22 cellular contexts compared by ENCODE assay signal in genomic region chr10:97000487-97001182, GRCh38.
DNase-seq lines count a peak whose midpoint lies in the region; ATAC-seq, FAIRE-seq and TF ChIP-seq lines count a peak whose summit lies in the region.
"Had no signal": no experiment of that assay in that cellular context is flagged by ENCODE, and none has a peak within 500 bp of the region (broad histone marks: within the 10 kb centered on the region; RNA-seq: fewer than 3 reads in every experiment).

No MANE protein-coding gene starts in this region.

- ATAC-seq in A549 (peak in 1 of 2 experiments; percentile 41; a peak in 3 of 6 replicates), lower lobe of right lung (no peak)
- no peak for ATAC-seq in effector memory CD8-positive, alpha-beta T cell (replicated peaks)
- ATAC-seq: gastrocnemius medialis had no signal

- no peak for TF ChIP-seq RAD21 in A549 (conservative IDR thresholded peaks at IDR 0.05 in 1 of 2, IDR thresholded peaks at IDR 0.05 in 1 of 2)

- H3K9me3 Mint-ChIP-seq in activated naive CD4-positive, alpha-beta T cell treated with anti-CD3 and anti-CD28 coated beads for 36 hours: no peaks in the 10 kb centered on the region
- H3K9me3 Mint-ChIP-seq in effector memory CD8-positive, alpha-beta T cell: peaks cover 0 to 2% of the 10 kb centered on the region in 2 donors
- H3K9me3 Mint-ChIP-seq: mesothelial cell of epicardium had no signal

- CTCF ChIA-PET in A549 (lab: Yijun Ruan, JAX): interaction anchor here (0.6 to 1.8 kb wide), 4 partner anchors 24 to 278 kb away, joined by 3 to 5 read pairs (median 4); no protein-coding TSS in a partner anchor
- CTCF ChIA-PET in HEK293 (lab: Yijun Ruan, JAX): no interaction called here
- CTCF ChIA-PET in activated naive CD4-positive, alpha-beta T cell treated with anti-CD3 and anti-CD28 coated beads for 36 hours (lab: Charles Lee): interaction anchor here (1.0 kb wide), 1 partner anchor 37 kb away, joined by 3 read pairs; no protein-coding TSS in a partner anchor

- intact Hi-C loops in activated naive CD4-positive, alpha-beta T cell treated with anti-CD3 and anti-CD28 coated beads for 36 hours (cut with micrococcal nuclease): no loop called here
- intact Hi-C loops in lower lobe of right lung (cut with DNase I): no loop called here

- H3K4me1 ChIP-seq in A549: peaks cover 12% of the 10 kb centered on the region
- H3K4me1 ChIP-seq in HEK293 (ENCODE audit: control insufficient read depth, insufficient read depth, low read length): peaks cover 7% of the 10 kb centered on the region
- H3K4me1 ChIP-seq in lower lobe of right lung: no peaks in the 10 kb centered on the region

- no peak for TF ChIP-seq EP300 in A549 (IDR thresholded peaks at IDR 0.05)

- H3K9me3 ChIP-seq in A549: no peaks in the 10 kb centered on the region
- no peaks in the 10 kb centered on the region for H3K9me3 ChIP-seq in HEK293 (ENCODE audit: control insufficient read depth, insufficient read depth, low read depth, low read length)
- H3K9me3 ChIP-seq in lower lobe of right lung: no peaks in the 10 kb centered on the region
- H3K9me3 ChIP-seq: gastrocnemius medialis, HAP-1, tibial nerve had no signal

- no peak for TF ChIP-seq POLR2A in A549 (IDR thresholded peaks at IDR 0.05; ENCODE audit: low read length)

- no peaks in the 10 kb centered on the region for H3K27me3 ChIP-seq in lower lobe of right lung (ENCODE audit: low read depth)
- H3K27me3 ChIP-seq: gastrocnemius medialis, tibial nerve had no signal

- TF ChIP-seq CTCF in A549 (IDR thresholded peaks at IDR 0.05) (no peak), HEK293 (tag by site-specific recombination; IDR thresholded peaks at IDR 0.05) (no peak), lower lobe of right lung (IDR thresholded peaks at IDR 0.05) (no peak)

- peaks cover 3% of the 10 kb centered on the region for H3K27me3 Mint-ChIP-seq in activated naive CD4-positive, alpha-beta T cell treated with anti-CD3 and anti-CD28 coated beads for 36 hours (ENCODE audit: low read depth)
- peaks cover 0 to 11% of the 10 kb centered on the region in 2 donors for H3K27me3 Mint-ChIP-seq in effector memory CD8-positive, alpha-beta T cell

- FAIRE-seq in A549 (lab: Jason Lieb, UNC): no peak
- FAIRE-seq: D721Med had no signal

- WGBS in A549 (ENCODE audit: missing lambda C conversion rate): 69% methylated on average over 15 of the region's 25 CpGs

- H3K4me3 ChIP-seq in A549 (no peak overlapping the region), HEK293 (ENCODE audit: low read depth, low read length) (no peak overlapping the region), lower lobe of right lung (no peak overlapping the region)
- H3K4me3 ChIP-seq: gastrocnemius medialis, HAP-1, tibial nerve had no signal

- H3K27ac ChIP-seq in A549 (peak overlapping the region in 1 of 2 experiments; percentile 64; a peak in 3 of 6 replicates), HEK293 (ENCODE audit: extremely low read depth, low read depth, low read length) (no peak overlapping the region), lower lobe of right lung (no peak overlapping the region)
- H3K27ac ChIP-seq: gastrocnemius medialis, tibial nerve had no signal

- peak overlapping the region; percentile 38 for H3K4me2 ChIP-seq in A549

- H3K27ac Mint-ChIP-seq in activated naive CD4-positive, alpha-beta T cell treated with anti-CD3 and anti-CD28 coated beads for 36 hours: no peak overlapping the region
- H3K27ac Mint-ChIP-seq in effector memory CD8-positive, alpha-beta T cell: no peak overlapping the region
- H3K27ac Mint-ChIP-seq: activated CD4-positive, alpha-beta T cell treated with anti-CD3 and anti-CD28 coated beads, Interleukin-2, amount 10 ng/mL, durations not matched to agents 24 days and 14 days; immature natural killer cell; mesothelial cell of epicardium had no signal

- POLR2A ChIA-PET in A549 (lab: Yijun Ruan, JAX): no interaction called here
- POLR2A ChIA-PET in HEK293 (lab: Yijun Ruan, JAX): no interaction called here

- DNase-seq in A549 (ENCODE audit: low read depth in 1 of 2, low spot score in 1 of 2): no peak
- peak; percentile 50 for DNase-seq in SW480 (ENCODE audit: low spot score)
- DNase-seq in islet precursor cell: peak; percentile 66
- no peak for DNase-seq in activated naive CD4-positive, alpha-beta T cell treated with anti-CD3 and anti-CD28 coated beads for 36 hours
- DNase-seq in lower lobe of right lung: no peak
- DNase-seq in effector memory CD8-positive, alpha-beta T cell: no peak
- DNase-seq in globus pallidus (ENCODE audit: low spot score): no peak
- DNase-seq: activated CD4-positive, alpha-beta T cell treated with anti-CD3 and anti-CD28 coated beads, Interleukin-2, amount 10 ng/mL, durations not matched to agents 24 days and 14 days; activated T-cell treated with anti-CD3 and anti-CD28 coated beads, Interleukin-2, amount 50 U/mL, for 1 hour; central memory CD4-positive, alpha-beta T cell; gastrocnemius medialis; immature natural killer cell; NCI-H187; NCI-H69; Right ventricle myocardium superior; stimulated activated CD4-positive, alpha-beta T cell treated with anti-CD3 and anti-CD28 coated beads, Interleukin-4, amount 100 ng/mL, for 24 hours; T1000 had no signal

- H3K4me3 Mint-ChIP-seq in activated naive CD4-positive, alpha-beta T cell treated with anti-CD3 and anti-CD28 coated beads for 36 hours: no peak overlapping the region
- H3K4me3 Mint-ChIP-seq in effector memory CD8-positive, alpha-beta T cell: no peak overlapping the region
- H3K4me3 Mint-ChIP-seq: activated CD4-positive, alpha-beta T cell treated with anti-CD3 and anti-CD28 coated beads, Interleukin-2, amount 10 ng/mL, durations not matched to agents 24 days and 14 days; immature natural killer cell; mesothelial cell of epicardium had no signal

- peaks cover 2% of the 10 kb centered on the region for H3K36me3 Mint-ChIP-seq in activated naive CD4-positive, alpha-beta T cell treated with anti-CD3 and anti-CD28 coated beads for 36 hours (ENCODE audit: low read depth)
- peaks cover 12% of the 10 kb centered on the region for H3K36me3 Mint-ChIP-seq in effector memory CD8-positive, alpha-beta T cell (ENCODE audit: insufficient read depth)
- H3K36me3 Mint-ChIP-seq: mesothelial cell of epicardium had no signal

- H3K36me3 ChIP-seq in HEK293 (ENCODE audit: control insufficient read depth in 2 of 2, insufficient read depth in 1 of 2, low read length in 2 of 2) (no peaks in the 10 kb centered on the region), lower lobe of right lung (no peaks in the 10 kb centered on the region)
- H3K36me3 ChIP-seq: gastrocnemius medialis, HAP-1, tibial nerve had no signal

- no peaks in the 10 kb centered on the region for H3K4me1 Mint-ChIP-seq in activated naive CD4-positive, alpha-beta T cell treated with anti-CD3 and anti-CD28 coated beads for 36 hours (ENCODE audit: low read depth)
- no peaks in the 10 kb centered on the region for H3K4me1 Mint-ChIP-seq in effector memory CD8-positive, alpha-beta T cell (ENCODE audit: low read depth in 2 of 2)
- H3K4me1 Mint-ChIP-seq: immature natural killer cell had no signal

TF ChIP-seq in A549, 52 proteins besides CTCF, POLR2A, EP300 and RAD21:
- TF ChIP-seq HOXA7 (CRISPR knock-in tag; IDR thresholded peaks at IDR 0.05) (no peak), ATOH8 (CRISPR knock-in tag; IDR thresholded peaks at IDR 0.05; ENCODE audit: low read depth) (no peak), PHF8 (IDR thresholded peaks at IDR 0.05; ENCODE audit: borderline replicate concordance, low read depth) (no peak), FOSL2 (IDR thresholded peaks at IDR 0.05) (no peak), FOSL2 (CRISPR knock-in tag; IDR thresholded peaks at IDR 0.05) (no peak), NFE2L2 (conservative IDR thresholded peaks at IDR 0.05; ENCODE audit: low read length) (no peak), CEBPB (IDR thresholded peaks at IDR 0.05) (peak in 1 of 2 experiments; percentile 36; a peak in 2 of 4 replicates), SREBF2 (IDR thresholded peaks at IDR 0.05) (no peak)

TF ChIP-seq in HEK293, 187 proteins besides CTCF, POLR2A, EP300 and RAD21:
- no peak for TF ChIP-seq ZNF658 (tag by site-specific recombination; IDR thresholded peaks at IDR 0.05)
- no peak for TF ChIP-seq ZNF350 (tag by site-specific recombination; IDR thresholded peaks at IDR 0.05)
- TF ChIP-seq ZIC2 (tag by site-specific recombination; IDR thresholded peaks at IDR 0.05): peak; percentile 76
- TF ChIP-seq GLIS2 (tag by site-specific recombination; IDR thresholded peaks at IDR 0.05): peak; percentile 36; the same call in 1 of the 2 replicates
- TF ChIP-seq ZBTB20 (tag by site-specific recombination; IDR thresholded peaks at IDR 0.05): no peak

Comparison
In these comparisons a context has a peak if more than half of its experiments do, and no peak if none do; other contexts are left out.
1. DNase-seq: peak in SW480 (single experiment) and islet precursor cell (single experiment); none in A549 (0 of 2), activated naive CD4-positive, alpha-beta T cell treated with anti-CD3 and anti-CD28 coated beads for 36 hours (single experiment), lower lobe of right lung (single experiment), effector memory CD8-positive, alpha-beta T cell (0 of 3) and globus pallidus (single experiment).